ENCODE assay signal across 22 cellular contexts in genomic region chr12:2355198-2355597, GRCh38.
"Had no signal": no experiment of that assay in that cellular context is flagged by ENCODE, and none has a peak within 500 bp of the region (broad histone marks: within the 10 kb centered on the region; RNA-seq: fewer than 3 reads in every experiment).

No MANE protein-coding gene starts in this region.

- H3K36me3 Mint-ChIP-seq: activated naive CD8-positive, alpha-beta T cell treated with anti-CD3 and anti-CD28 coated beads for 36 hours; brain had no signal

- ATAC-seq: activated CD4-positive, CD25-positive, alpha-beta regulatory T cell treated with anti-CD3 and anti-CD28 coated beads, Interleukin-2, amount 50 U/mL, for 24 hours; activated T-cell treated with anti-CD3 and anti-CD28 coated beads, Interleukin-2, amount 50 U/mL, for 72 hours; heart right ventricle; left lung; naive thymus-derived CD4-positive, alpha-beta T cell; pancreas had no signal

- H3K4me3 ChIP-seq: adrenal gland, ascending aorta, esophagus muscularis mucosa, heart right ventricle, left lung, pancreas, prostate gland, spleen, tibial nerve had no signal

- DNase-seq: activated CD4-positive, alpha-beta memory T cell treated with anti-CD3 and anti-CD28 coated beads, Interleukin-2, amount 10 ng/mL, durations not matched to agents 7 days and 5 days; activated CD4-positive, alpha-beta T cell treated with anti-CD3 and anti-CD28 coated beads for 48 hours; activated naive CD4-positive, alpha-beta T cell treated with anti-CD3 and anti-CD28 coated beads for 36 hours; activated naive CD8-positive, alpha-beta T cell treated with anti-CD3 and anti-CD28 coated beads for 36 hours; activated T-cell treated with anti-CD3 and anti-CD28 coated beads, Interleukin-2, amount 50 U/mL, for 72 hours; adrenal gland; cortex of kidney; foreskin melanocyte; heart right ventricle; naive thymus-derived CD4-positive, alpha-beta T cell; nucleus accumbens; pancreas; spleen; stimulated activated naive CD4-positive, alpha-beta T cell had no signal

- H3K4me1 ChIP-seq: pancreas, prostate gland had no signal

- H3K36me3 ChIP-seq: adrenal gland, ascending aorta, esophagus muscularis mucosa, heart right ventricle, left lung, pancreas, prostate gland, spleen, tibial nerve had no signal

- H3K27me3 ChIP-seq: adrenal gland, ascending aorta, esophagus muscularis mucosa, heart right ventricle, left lung, pancreas, tibial nerve had no signal

- H3K27ac ChIP-seq: adrenal gland, esophagus muscularis mucosa, left lung, pancreas, prostate gland, spleen, tibial nerve, VCaP had no signal

- H3K4me3 Mint-ChIP-seq: activated CD4-positive, alpha-beta memory T cell treated with anti-CD3 and anti-CD28 coated beads, Interleukin-2, amount 10 ng/mL, durations not matched to agents 7 days and 5 days; activated naive CD4-positive, alpha-beta T cell treated with anti-CD3 and anti-CD28 coated beads for 36 hours; activated naive CD8-positive, alpha-beta T cell treated with anti-CD3 and anti-CD28 coated beads for 36 hours; activated T-cell treated with anti-CD3 and anti-CD28 coated beads, Interleukin-2, amount 50 U/mL, for 72 hours; brain; naive thymus-derived CD4-positive, alpha-beta T cell had no signal

- H3K9me3 Mint-ChIP-seq: activated CD4-positive, alpha-beta memory T cell treated with anti-CD3 and anti-CD28 coated beads, Interleukin-2, amount 10 ng/mL, durations not matched to agents 7 days and 5 days; activated naive CD4-positive, alpha-beta T cell treated with anti-CD3 and anti-CD28 coated beads for 36 hours; activated naive CD8-positive, alpha-beta T cell treated with anti-CD3 and anti-CD28 coated beads for 36 hours; activated T-cell treated with anti-CD3 and anti-CD28 coated beads, Interleukin-2, amount 50 U/mL, for 72 hours; naive thymus-derived CD4-positive, alpha-beta T cell had no signal

- H3K9me3 ChIP-seq: adrenal gland, ascending aorta, esophagus muscularis mucosa, heart right ventricle, left lung, pancreas, prostate gland, spleen, tibial nerve had no signal

- H3K27ac Mint-ChIP-seq: activated CD4-positive, alpha-beta memory T cell treated with anti-CD3 and anti-CD28 coated beads, Interleukin-2, amount 10 ng/mL, durations not matched to agents 7 days and 5 days; activated naive CD4-positive, alpha-beta T cell treated with anti-CD3 and anti-CD28 coated beads for 36 hours; activated naive CD8-positive, alpha-beta T cell treated with anti-CD3 and anti-CD28 coated beads for 36 hours; activated T-cell treated with anti-CD3 and anti-CD28 coated beads, Interleukin-2, amount 50 U/mL, for 72 hours; naive thymus-derived CD4-positive, alpha-beta T cell had no signal
